8 cellular contexts compared by ENCODE assay signal in the genomic region with DNA sequence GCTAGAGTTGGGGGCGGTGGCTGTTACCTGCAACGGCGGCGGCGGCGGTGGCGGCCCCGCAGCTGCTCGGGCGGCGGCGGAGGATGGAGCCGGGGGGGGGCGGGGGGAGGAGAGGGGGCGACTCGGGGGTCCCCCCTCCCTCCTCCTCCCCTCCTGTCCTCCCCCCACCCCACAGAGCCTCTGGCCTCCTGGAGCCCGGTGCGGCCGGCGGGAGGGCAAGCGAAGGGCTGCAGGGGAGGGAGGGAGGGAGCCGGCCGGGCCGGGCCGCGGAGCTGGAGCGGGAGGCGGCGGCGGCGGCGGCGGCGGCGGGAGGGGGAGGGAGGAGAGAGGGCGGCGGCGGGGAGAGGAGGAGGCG. TPM values are rescaled to one million over a fixed set of nuclear protein-coding genes. Genes with fewer than 3 reads are reported as not detected.
A peak's percentile ranks its signal among the peaks of the same experiment; 100 is the strongest.
DNase-seq lines count a peak whose midpoint lies in the region; ATAC-seq and TF ChIP-seq lines count a peak whose summit lies in the region.

A gene (minus strand): TSS at position 231 of the 355 bp plus-strand sequence. CDS start 7,073 bp downstream, outside the sequence.

- POLR2A ChIA-PET in BJ (lab: Charles Lee) (interaction anchor here (0.6 to 0.7 kb wide), 6 partner anchors 21 to 349 kb away, joined by 3 to 14 read pairs (median 5); no protein-coding TSS in a partner anchor), IMR-90 (lab: Charles Lee; ENCODE audit: unreplicated experiment) (interaction anchor here (0.6 kb wide), 3 partner anchors 248 to 607 kb away, joined by 4 to 13 read pairs (median 4); no protein-coding TSS in a partner anchor)

- peaks cover 18% of the 10 kb centered on the region; the same call in 1 of the 2 replicates for H4K20me1 ChIP-seq in IMR-90 (ENCODE audit: insufficient read depth, low read length)

- BruUV-seq in IMR-90 (replicated peaks; lab: Mats Ljungman, UMichigan), result no TSS peak

- peak within 1 kb of the TSS; percentile 74 for H3K23ac ChIP-seq in IMR-90 (ENCODE audit: low read depth, low read length)

- H2AK9ac ChIP-seq in IMR-90 (replicated peaks; ENCODE audit: low read depth, low read length, poor library complexity), result peak within 1 kb of the TSS; percentile 93

- peak within 1 kb of the TSS; percentile 54; the same call in 1 of the 2 replicates for H4K91ac ChIP-seq in IMR-90 (ENCODE audit: insufficient read depth, low read depth, low read length)

- TF ChIP-seq CTCF in BJ (IDR thresholded peaks at IDR 0.05; ENCODE audit: insufficient read depth, low read depth, low read length) (no peak), IMR-90 (conservative IDR thresholded peaks at IDR 0.05; ENCODE audit: low read depth, low read length) (no peak), cardiac fibroblast (IDR thresholded peaks at IDR 0.05; ENCODE audit: low read depth, low read length) (no peak)

- peak within 1 kb of the TSS; percentile 38; the same call in 1 of the 2 replicates for H4K5ac ChIP-seq in IMR-90 (ENCODE audit: low read depth, low read length)

- H2AK5ac ChIP-seq in IMR-90 (ENCODE audit: low read depth, low read length), result 0 out of 2 replicates have a peak within 1 kb of the TSS, but pooled peaks have one; percentile 29

- no peak for TF ChIP-seq RAD21 in IMR-90 (IDR thresholded peaks at IDR 0.05; ENCODE audit: low read length)

- peak within 1 kb of the TSS; percentile 93 for H2AFZ ChIP-seq in IMR-90 (replicated peaks; ENCODE audit: low read length, poor library complexity)

- peak; percentile 86 for ATAC-seq in IMR-90 (ENCODE audit: low read depth)

- H3K4ac ChIP-seq in IMR-90 (ENCODE audit: low read depth, low read length), result peak within 1 kb of the TSS; percentile 48

- H3K9me1 ChIP-seq in IMR-90 (ENCODE audit: insufficient read depth, low read length), result no peaks in the 10 kb centered on the region

- H3K14ac ChIP-seq in IMR-90 (replicated peaks; ENCODE audit: low read depth, low read length), result peak within 1 kb of the TSS; percentile 23

- H3K4me3 ChIP-seq in BJ (ENCODE audit: low read depth, low read length), result peak within 1 kb of the TSS; percentile 82
- H3K4me3 ChIP-seq in IMR-90 (ENCODE audit: insufficient read depth, low read depth, low read length), result peak within 1 kb of the TSS; percentile 86
- peak within 1 kb of the TSS; percentile 66 to 79 for H3K4me3 ChIP-seq in cardiac fibroblast (replicated peaks in 1 of 2; ENCODE audit: low read depth in 2 of 2, low read length in 2 of 2)
- H3K4me3 ChIP-seq in subcutaneous abdominal adipose tissue (ENCODE audit: low read depth in 1 of 5, low read length in 5 of 5), result peak within 1 kb of the TSS; percentile 70 to 88 (median 77)

- WGBS in IMR-90 (ENCODE audit: extremely low coverage in 2 of 2, insufficient read length in 1 of 2), 2 experiments, result no CpG with 5 or more reads among the region's 39 CpGs

- peak within 1 kb of the TSS; percentile 81 for H2BK5ac ChIP-seq in IMR-90 (ENCODE audit: low read depth, low read length, poor library complexity, severe bottlenecking)

- H3K27ac ChIP-seq in IMR-90 (ENCODE audit: insufficient read depth, low read length) (peak within 1 kb of the TSS; percentile 78), subcutaneous abdominal adipose tissue (ENCODE audit: low read depth, low read length) (peak within 1 kb of the TSS; percentile 87)

- peak within 1 kb of the TSS; percentile 97 for H3K4me2 ChIP-seq in IMR-90 (ENCODE audit: low read depth, low read length)

- peak within 1 kb of the TSS; percentile 76 for H3K9ac ChIP-seq in IMR-90 (ENCODE audit: low read depth, low read length)
- H3K9ac ChIP-seq in subcutaneous abdominal adipose tissue (ENCODE audit: low read length in 5 of 5), result peak within 1 kb of the TSS; percentile 40 to 89 (median 74)

- peak within 1 kb of the TSS; percentile 54 for H3K56ac ChIP-seq in IMR-90 (ENCODE audit: extremely low read depth, insufficient read depth, low read length)

- H3K9me3 ChIP-seq in IMR-90 (ENCODE audit: control insufficient read depth, insufficient read depth, low read length) (no peaks in the 10 kb centered on the region), subcutaneous abdominal adipose tissue (ENCODE audit: control insufficient read depth in 5 of 5, low read length in 5 of 5) (no peaks in the 10 kb centered on the region)

- peaks cover 5 to 23% of the 10 kb centered on the region in 2 experiments; a peak in 3 of 4 replicates for H3K79me1 ChIP-seq in IMR-90 (ENCODE audit: low read depth in 1 of 2, low read length in 2 of 2)

- H3K36me3 ChIP-seq in BJ (ENCODE audit: control insufficient read depth, insufficient read depth, low read length), result no peaks in the 10 kb centered on the region
- H3K36me3 ChIP-seq in IMR-90 (ENCODE audit: control insufficient read depth, insufficient read depth, low read length), result no peaks in the 10 kb centered on the region
- H3K36me3 ChIP-seq in subcutaneous abdominal adipose tissue (ENCODE audit: control insufficient read depth in 5 of 5, insufficient read depth in 5 of 5, low read length in 5 of 5), result no peaks in the 10 kb centered on the region

- H3K27me3 ChIP-seq in BJ (ENCODE audit: control insufficient read depth, insufficient read depth, low read length) (no peaks in the 10 kb centered on the region), IMR-90 (ENCODE audit: control insufficient read depth, insufficient read depth, low read length) (no peaks in the 10 kb centered on the region), subcutaneous abdominal adipose tissue (ENCODE audit: control insufficient read depth in 5 of 5, insufficient read depth in 4 of 5, low read length in 5 of 5) (no peaks in the 10 kb centered on the region)

- H4K8ac ChIP-seq in IMR-90 (ENCODE audit: low read depth in 2 of 2, low read length in 2 of 2), result peak within 1 kb of the TSS; percentile 63 to 68

- H3K4me1 ChIP-seq in IMR-90 (ENCODE audit: control insufficient read depth, insufficient read depth, low read length), result no peaks in the 10 kb centered on the region; the same call in 1 of the 2 replicates
- peaks cover 0 to 15% (median 12%) of the 10 kb centered on the region in 5 donors for H3K4me1 ChIP-seq in subcutaneous abdominal adipose tissue (ENCODE audit: control insufficient read depth in 5 of 5, insufficient read depth in 5 of 5, low read length in 5 of 5)

- CTCF ChIA-PET in BJ (lab: Yijun Ruan, JAX), result interaction anchor here (1.0 kb wide), 1 partner anchor 99 kb away, joined by 3 read pairs; no protein-coding TSS in a partner anchor
- CTCF ChIA-PET in IMR-90 (lab: Yijun Ruan, JAX), result no interaction called here

- no peak within 1 kb of the TSS for H2BK20ac ChIP-seq in IMR-90 (ENCODE audit: low read depth, low read length)

- DNase-seq in BJ (ENCODE audit: low read depth), result no peak
- no peak for DNase-seq in IMR-90
- DNase-seq in cardiac fibroblast (ENCODE audit: low read depth in 2 of 2), result peak in 1 of 2 donors; percentile 86
- peak; percentile 90 for DNase-seq in left kidney (ENCODE audit: low read depth, low spot score)
- no peak for DNase-seq in GM03348 (ENCODE audit: low spot score)
- no peak for DNase-seq in dedifferentiated amniotic fluid mesenchymal stem cell (ENCODE audit: extremely low spot score)
- no peak for DNase-seq in HuH-7.5 (ENCODE audit: low spot score)

- in situ Hi-C loops in IMR-90 (cut with MboI; ENCODE audit: low sequenced_read_pairs), result no loop called here

- peak within 1 kb of the TSS; percentile 27; the same call in 1 of the 2 replicates for H2BK120ac ChIP-seq in IMR-90 (ENCODE audit: low read depth, low read length)

- no peak for TF ChIP-seq POLR2A in IMR-90 (IDR thresholded peaks at IDR 0.05; ENCODE audit: low read depth, low read length)

- intact Hi-C loops in IMR-90 (cut with micrococcal nuclease), result loop anchor here (1.0 to 2.0 kb wide), 4 partner anchors 67 to 505 kb away; no protein-coding TSS in a partner anchor

- dilution Hi-C loops in IMR-90 (cut with HindIII; ENCODE audit: low sequenced_read_pairs, unreplicated experiment), result no loop called here

- H3K18ac ChIP-seq in IMR-90 (ENCODE audit: low read depth, low read length), result peak within 1 kb of the TSS; percentile 33

- H2BK15ac ChIP-seq in IMR-90 (ENCODE audit: low read depth, low read length), result no peak within 1 kb of the TSS; the same call in 2 of the 3 replicates

TF ChIP-seq in IMR-90, 13 proteins besides CTCF, POLR2A, EP300 and RAD21:
- TF ChIP-seq RCOR1 (IDR thresholded peaks at IDR 0.05; ENCODE audit: insufficient replicate concordance, low read length) (no peak), FOS (IDR thresholded peaks at IDR 0.05; ENCODE audit: low read depth, low read length) (no peak), MAFK (IDR thresholded peaks at IDR 0.05; ENCODE audit: low read depth, low read length) (no peak), MAZ (IDR thresholded peaks at IDR 0.05; ENCODE audit: borderline replicate concordance, low read depth, low read length) (no peak), CHD1 (IDR thresholded peaks at IDR 0.05; ENCODE audit: low read depth, low read length) (no peak), CEBPB (IDR thresholded peaks at IDR 0.05; ENCODE audit: low read depth, low read length) (no peak)
- TF ChIP-seq, protein P1, sequence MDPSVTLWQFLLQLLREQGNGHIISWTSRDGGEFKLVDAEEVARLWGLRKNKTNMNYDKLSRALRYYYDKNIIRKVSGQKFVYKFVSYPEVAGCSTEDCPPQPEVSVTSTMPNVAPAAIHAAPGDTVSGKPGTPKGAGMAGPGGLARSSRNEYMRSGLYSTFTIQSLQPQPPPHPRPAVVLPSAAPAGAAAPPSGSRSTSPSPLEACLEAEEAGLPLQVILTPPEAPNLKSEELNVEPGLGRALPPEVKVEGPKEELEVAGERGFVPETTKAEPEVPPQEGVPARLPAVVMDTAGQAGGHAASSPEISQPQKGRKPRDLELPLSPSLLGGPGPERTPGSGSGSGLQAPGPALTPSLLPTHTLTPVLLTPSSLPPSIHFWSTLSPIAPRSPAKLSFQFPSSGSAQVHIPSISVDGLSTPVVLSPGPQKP (IDR thresholded peaks at IDR 0.05; ENCODE audit: borderline replicate concordance, low read depth, low read length), result no peak
- TF ChIP-seq, protein P2, sequence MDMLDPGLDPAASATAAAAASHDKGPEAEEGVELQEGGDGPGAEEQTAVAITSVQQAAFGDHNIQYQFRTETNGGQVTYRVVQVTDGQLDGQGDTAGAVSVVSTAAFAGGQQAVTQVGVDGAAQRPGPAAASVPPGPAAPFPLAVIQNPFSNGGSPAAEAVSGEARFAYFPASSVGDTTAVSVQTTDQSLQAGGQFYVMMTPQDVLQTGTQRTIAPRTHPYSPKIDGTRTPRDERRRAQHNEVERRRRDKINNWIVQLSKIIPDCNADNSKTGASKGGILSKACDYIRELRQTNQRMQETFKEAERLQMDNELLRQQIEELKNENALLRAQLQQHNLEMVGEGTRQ (IDR thresholded peaks at IDR 0.05; ENCODE audit: low read depth, low read length), result no peak
TF ChIP-seq in IMR-90: peak in this region for 0.

RNA-seq across cellular contexts. Expression of the gene that starts here (rescaled TPM):
- polyA plus RNA-seq in BJ (2011; rRNA removed), result 23.8 and 42.7 TPM in 2 replicates
- polyA minus RNA-seq in BJ (2011; rRNA and poly(A)+ RNA removed), result 32.1 and 36.3 TPM in 2 replicates
- 19.4 and 30.0 TPM in 2 replicates for total RNA-seq in IMR-90 (2012; rRNA removed)
- polyA plus RNA-seq in IMR-90 (2012; rRNA removed), result 13.6 and 15.2 TPM in 2 replicates
- polyA plus RNA-seq in IMR-90 (2012; cell fraction: cytosol; rRNA removed), result 5.0 and 7.1 TPM in 2 replicates
- 2.6 and 20.5 TPM in 2 replicates for polyA plus RNA-seq in IMR-90 (2012; cell fraction: nucleus; rRNA removed; ENCODE audit: low replicate concordance)
